Comparison of ENCODE assay signal across 8 cellular contexts in genomic region chr6:28137458-28138020, GRCh38. TPM values are rescaled to one million over a fixed set of nuclear protein-coding genes. Genes with fewer than 3 reads are reported as not detected.
DNase-seq lines count a peak whose midpoint lies in the region; ATAC-seq and TF ChIP-seq lines count a peak whose summit lies in the region.

No MANE protein-coding gene starts in this region.

- peaks cover 42% of the 10 kb centered on the region for H3K4me1 Mint-ChIP-seq in memory B cell

- H3K4me3 ChIP-seq in coronary artery (peak overlapping the region; percentile 81), upper lobe of left lung (peak overlapping the region; percentile 73 to 97 (median 83))

- peaks cover 0 to 5% (median 2%) of the 10 kb centered on the region in 4 donors for H3K36me3 ChIP-seq in upper lobe of left lung

- WGBS in upper lobe of left lung, 2 donors = 1 to 2% methylated on average over 7 of the region's 7 CpGs

- H3K9me3 ChIP-seq in upper lobe of left lung = no peaks in the 10 kb centered on the region

- H3K27me3 Mint-ChIP-seq in memory B cell = no peaks in the 10 kb centered on the region

- TF ChIP-seq EP300 in upper lobe of left lung (IDR thresholded peaks at IDR 0.05) = no peak

- peak overlapping the region; percentile 94 for H3K27ac ChIP-seq in coronary artery
- peak overlapping the region; percentile 87 to 97 (median 95) for H3K27ac ChIP-seq in upper lobe of left lung

- H3K27me3 ChIP-seq in upper lobe of left lung = no peaks in the 10 kb centered on the region

- peaks cover 5% of the 10 kb centered on the region for H3K36me3 Mint-ChIP-seq in memory B cell

- peaks cover 16 to 38% (median 20%) of the 10 kb centered on the region in 4 donors for H3K4me1 ChIP-seq in upper lobe of left lung

- H3K27ac Mint-ChIP-seq in memory B cell = peak overlapping the region; percentile 98

- TF ChIP-seq CTCF in coronary artery (IDR thresholded peaks at IDR 0.05) = no peak
- no peak for TF ChIP-seq CTCF in upper lobe of left lung (IDR thresholded peaks at IDR 0.05)

- TF ChIP-seq POLR2A in upper lobe of left lung (IDR thresholded peaks at IDR 0.05) = no peak

- peak overlapping the region; percentile 93 for H3K4me3 Mint-ChIP-seq in memory B cell

- DNase-seq in DMS53 (lab: John Stamatoyannopoulos, UW) (peak; percentile 54), DMS53 treated with DMSO at 0.1 percent for 48 hours (lab: John Stamatoyannopoulos, UW; ENCODE audit: unreplicated experiment) (no peak), SW480 (ENCODE audit: low spot score) (peak; percentile 2), coronary artery (ENCODE audit: low spot score) (no peak), memory B cell (ENCODE audit: low spot score in 2 of 2) (peak; percentile 18 to 49), upper lobe of left lung (no peak), HCEC 1CT (no peak)

- ATAC-seq in HG03108 (IDR thresholded peaks at IDR 0.05; ENCODE audit: unreplicated experiment) = peak; percentile 29
- peak; percentile 66 for ATAC-seq in memory B cell (ENCODE audit: low read depth)
- no peak for ATAC-seq in upper lobe of left lung (ENCODE audit: low FRiP score in 2 of 2)

- H3K9me3 Mint-ChIP-seq in memory B cell = no peaks in the 10 kb centered on the region

RNA-seq across cellular contexts. Expression of gene ZKSCAN8, which starts 4.1 kb away (rescaled TPM):
- 10 to 100 TPM; 11.7 to 24.9 (median 16.8) TPM for total RNA-seq in upper lobe of left lung

RNA-seq across cellular contexts. Expression of gene ZSCAN16, which starts 13.1 kb away (rescaled TPM):
- 10 to 100 TPM in 1 of 6 donors, 1 to 10 TPM in 5; 4.1 to 16.8 (median 5.1) TPM for total RNA-seq in upper lobe of left lung

RNA-seq across cellular contexts. Expression of gene ZNF165, which starts 57.2 kb away (rescaled TPM):
- total RNA-seq in upper lobe of left lung = 1 to 10 TPM; 2.4 to 7.9 (median 3.7) TPM

Comparison
In these comparisons a context has a peak if more than half of its experiments do, and no peak if none do; other contexts are left out.
1. DNase-seq: peak in DMS53 (single experiment), SW480 (single experiment) and memory B cell (2 of 2); none in DMS53 treated with DMSO at 0.1 percent for 48 hours (single experiment), coronary artery (single experiment), upper lobe of left lung (0 of 2) and HCEC 1CT (single experiment).
2. ATAC-seq: peak in HG03108 (single experiment) and memory B cell (single experiment); none in upper lobe of left lung (0 of 2).